23 cellular contexts compared by ENCODE assay signal in the genomic region with DNA sequence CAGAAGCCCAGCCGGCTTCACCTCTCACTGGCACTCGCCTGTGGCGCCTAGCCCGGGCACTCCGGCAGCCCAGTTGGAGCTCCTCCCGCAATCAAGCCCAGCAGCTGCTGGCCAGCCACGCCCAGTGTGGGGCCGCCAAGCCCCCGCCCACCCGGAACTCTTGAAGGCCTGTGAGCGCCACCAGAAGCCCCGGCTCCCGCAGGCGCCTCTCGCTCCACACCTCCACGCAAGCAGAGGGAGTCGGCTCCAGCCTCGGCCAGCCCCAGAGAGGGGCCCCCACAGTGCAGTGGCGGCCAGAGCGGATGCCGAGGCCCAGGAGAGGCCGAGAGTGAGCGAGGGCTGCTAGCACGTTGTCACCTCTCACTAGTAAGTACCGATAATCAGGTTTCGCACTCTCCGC.
"Had no signal": no experiment of that assay in that cellular context is flagged by ENCODE, and none has a peak within 500 bp of the region (broad histone marks: within the 10 kb centered on the region; RNA-seq: fewer than 3 reads in every experiment).

No MANE protein-coding gene starts in this region.

- H3K9me3 Mint-ChIP-seq: memory B cell; stimulated activated memory B cell treated with anti-CD40 and anti-IgM and Interleukin-4, amounts not matched to agents 10 μg/mL and 1 μg/mL and 100 μg/mL, for 72 hours had no signal

- H3K9me3 ChIP-seq: colonic mucosa, lower lobe of right lung, ovary had no signal

- H3K36me3 ChIP-seq: colonic mucosa, lower lobe of right lung, neural progenitor cell, ovary, tibial nerve had no signal

- H3K4me1 ChIP-seq: colonic mucosa, lower lobe of right lung, neural progenitor cell, tibial nerve had no signal

- H3K4me1 Mint-ChIP-seq: memory B cell; neural progenitor cell; stimulated activated memory B cell treated with anti-CD40 and anti-IgM and Interleukin-4, amounts not matched to agents 10 μg/mL and 1 μg/mL and 100 μg/mL, for 72 hours had no signal

- H3K27ac ChIP-seq: colonic mucosa, lower lobe of right lung, neural progenitor cell, ovary, tibial nerve had no signal

- H3K27me3 ChIP-seq: colonic mucosa, neural progenitor cell, ovary, tibial nerve had no signal

- H3K4me3 ChIP-seq: colonic mucosa, lower lobe of right lung, neural progenitor cell, ovary, tibial nerve had no signal

- ATAC-seq: lower lobe of right lung; right cardiac atrium; stimulated activated memory B cell treated with anti-CD40 and anti-IgM and Interleukin-4, amounts not matched to agents 10 μg/mL and 1 μg/mL and 100 μg/mL, for 72 hours had no signal

- H3K27me3 Mint-ChIP-seq: memory B cell; natural killer cell treated with Interleukin-12 subunit alpha and Interleukin-12 subunit beta and Interleukin-15 and Interleukin-18, amount 100 ng/mL, for 72 hours; progenitor cell of endocrine pancreas; stimulated activated memory B cell treated with anti-CD40 and anti-IgM and Interleukin-4, amounts not matched to agents 10 μg/mL and 1 μg/mL and 100 μg/mL, for 72 hours; stimulated activated naive CD8-positive, alpha-beta T cell treated with anti-CD3 and anti-CD28 coated beads, Interleukin-15, Interleukin-2, amounts not matched to agents 100 ng/mL and 50 ng/mL, for 24 hours had no signal

- H3K27ac Mint-ChIP-seq: memory B cell; natural killer cell treated with Interleukin-12 subunit alpha and Interleukin-12 subunit beta and Interleukin-15 and Interleukin-18, amount 100 ng/mL, for 72 hours; neural progenitor cell; progenitor cell of endocrine pancreas; stimulated activated memory B cell treated with anti-CD40 and anti-IgM and Interleukin-4, amounts not matched to agents 10 μg/mL and 1 μg/mL and 100 μg/mL, for 72 hours; stimulated activated naive CD8-positive, alpha-beta T cell treated with anti-CD3 and anti-CD28 coated beads, Interleukin-15, Interleukin-2, amounts not matched to agents 100 ng/mL and 50 ng/mL, for 24 hours had no signal

- DNase-seq: cerebellar nuclear complex; colonic mucosa; dermis blood vessel endothelial cell; erythroblast; foreskin melanocyte; head of caudate nucleus; hippocampal formation; kidney glomerular epithelial cell; lower lobe of right lung; midbrain; nucleus accumbens; stimulated activated CD4-positive, alpha-beta T cell treated with anti-CD3 and anti-CD28 coated beads, Interleukin-15, amount 100 ng/mL, for 24 hours; stimulated activated CD4-positive, alpha-beta T cell treated with anti-CD3 and anti-CD28 coated beads, Interleukin-1b, Interleukin-23, amount 100 ng/mL, for 48 hours; stimulated activated CD4-positive, alpha-beta T cell treated with anti-CD3 and anti-CD28 coated beads, Interleukin-4, amount 100 ng/mL, for 24 hours had no signal

- H3K4me3 Mint-ChIP-seq: memory B cell; natural killer cell treated with Interleukin-12 subunit alpha and Interleukin-12 subunit beta and Interleukin-15 and Interleukin-18, amount 100 ng/mL, for 72 hours; neural progenitor cell; stimulated activated memory B cell treated with anti-CD40 and anti-IgM and Interleukin-4, amounts not matched to agents 10 μg/mL and 1 μg/mL and 100 μg/mL, for 72 hours; stimulated activated naive CD8-positive, alpha-beta T cell treated with anti-CD3 and anti-CD28 coated beads, Interleukin-15, Interleukin-2, amounts not matched to agents 100 ng/mL and 50 ng/mL, for 24 hours had no signal

- H3K36me3 Mint-ChIP-seq: memory B cell; natural killer cell treated with Interleukin-12 subunit alpha and Interleukin-12 subunit beta and Interleukin-15 and Interleukin-18, amount 100 ng/mL, for 72 hours; neural progenitor cell; stimulated activated memory B cell treated with anti-CD40 and anti-IgM and Interleukin-4, amounts not matched to agents 10 μg/mL and 1 μg/mL and 100 μg/mL, for 72 hours had no signal
